8 cellular contexts compared by ENCODE assay signal in genomic region chr19:13118424-13119193, GRCh38. TPM values are rescaled to one million over a fixed set of nuclear protein-coding genes. Genes with fewer than 3 reads are reported as not detected.
A peak's percentile ranks its signal among the peaks of the same experiment; 100 is the strongest.
DNase-seq lines count a peak whose midpoint lies in the region; ATAC-seq and TF ChIP-seq lines count a peak whose summit lies in the region.

No MANE protein-coding gene starts in this region.

- in situ Hi-C loops in Panc1 (cut with HindIII; ENCODE audit: low pct_unique_long_range_greater_than_20kb, low sequenced_read_pairs), result no loop called here

- CTCF ChIA-PET in Panc1 (lab: Charles Lee), result no interaction called here

- peak overlapping the region; percentile 79 for H3K27ac ChIP-seq in Panc1 (ENCODE audit: low read length)
- peak overlapping the region in 1 of 2 donors; percentile 51 for H3K27ac ChIP-seq in liver (ENCODE audit: low read depth in 1 of 2, low read length in 2 of 2)
- peak overlapping the region; percentile 51 for H3K27ac ChIP-seq in substantia nigra (ENCODE audit: low read depth, low read length, poor library complexity, severe bottlenecking)

- TF ChIP-seq RAD21 in liver (IDR thresholded peaks at IDR 0.05), result no peak

- H3K36me3 ChIP-seq in Panc1 (ENCODE audit: control insufficient read depth, insufficient read depth, low read length) (peaks cover 5% of the 10 kb centered on the region), liver (ENCODE audit: control insufficient read depth in 4 of 4, insufficient read depth in 3 of 4, low read depth in 1 of 4, low read length in 3 of 4) (peaks cover 0 to 2% (median 0%) of the 10 kb centered on the region in 4 donors)

- ATAC-seq in HG02642 (IDR thresholded peaks at IDR 0.05; ENCODE audit: poor library complexity, unreplicated experiment), result peak; percentile 22
- peak; percentile 22; the same call in 1 of the 2 replicates for ATAC-seq in Panc1
- ATAC-seq in GM21825 (IDR thresholded peaks at IDR 0.05; ENCODE audit: unreplicated experiment), result no peak

- under 1% methylated on average over 57 of the region's 57 CpGs for WGBS in liver

- H3K9ac ChIP-seq in liver (ENCODE audit: low read depth in 1 of 2, low read length in 2 of 2), result peak overlapping the region in 1 of 2 donors; percentile 1

- H3K4me3 ChIP-seq in Panc1 (ENCODE audit: low read depth in 2 of 2, low read length in 2 of 2) (peak overlapping the region; percentile 63 to 76), cardiac fibroblast (replicated peaks in 1 of 2; ENCODE audit: low read depth in 2 of 2, low read length in 2 of 2) (peak overlapping the region; percentile 92 to 97), liver (ENCODE audit: low read depth in 1 of 3, low read length in 3 of 3) (peak overlapping the region; percentile 76 to 93 (median 87))

- H3K27me3 ChIP-seq in Panc1 (ENCODE audit: control insufficient read depth, insufficient read depth, low read length) (no peaks in the 10 kb centered on the region), liver (ENCODE audit: control insufficient read depth in 4 of 4, insufficient read depth in 4 of 4, low read length in 3 of 4) (no peaks in the 10 kb centered on the region)

- H3K4me1 ChIP-seq in Panc1 (ENCODE audit: control insufficient read depth, insufficient read depth, low read length) (peaks cover 26% of the 10 kb centered on the region), liver (ENCODE audit: control insufficient read depth in 4 of 4, insufficient read depth in 4 of 4, low read length in 3 of 4) (peaks cover 12 to 42% (median 31%) of the 10 kb centered on the region in 4 donors)

- H3K9me3 ChIP-seq in Panc1 (ENCODE audit: control insufficient read depth, insufficient read depth, low read depth, low read length) (no peaks in the 10 kb centered on the region), liver (ENCODE audit: control insufficient read depth in 4 of 4, low read length in 3 of 4) (no peaks in the 10 kb centered on the region)

- POLR2A ChIA-PET in Panc1 (lab: Charles Lee), result interaction anchor here (0.5 to 1.2 kb wide), 3 partner anchors 15 to 34 kb away, joined by 3 to 8 read pairs (median 4); no protein-coding TSS in a partner anchor

- no TSS peak for BruUV-seq in Panc1 (replicated peaks; lab: Mats Ljungman, UMichigan)

- intact Hi-C loops in Panc1 (cut with micrococcal nuclease; ENCODE audit: unreplicated experiment), result no loop called here

- TF ChIP-seq CTCF in Panc1 (IDR thresholded peaks at IDR 0.05) (no peak), cardiac fibroblast (IDR thresholded peaks at IDR 0.05; ENCODE audit: low read depth, low read length) (no peak), liver (IDR thresholded peaks at IDR 0.05; ENCODE audit: low read depth, low read length, missing input control) (no peak)

- DNase-seq in NCI-H1092 treated with DMSO at 0.1 percent for 48 hours (lab: John Stamatoyannopoulos, UW), result peak; percentile 10
- no peak for DNase-seq in NCI-H1092 (lab: John Stamatoyannopoulos, UW)
- DNase-seq in Panc1 (ENCODE audit: low read depth, low spot score), result no peak
- DNase-seq in cardiac fibroblast (ENCODE audit: low read depth in 2 of 2), result peak in 1 of 2 donors; percentile 52
- DNase-seq in substantia nigra (lab: John Stamatoyannopoulos, UW), result peak in 9 of 49 donors; percentile 11 to 69 (median 31)

TF ChIP-seq in liver, 16 proteins besides CTCF, POLR2A, EP300 and RAD21:
- TF ChIP-seq YY1 (IDR thresholded peaks at IDR 0.05), result no peak
- no peak for TF ChIP-seq REST (IDR thresholded peaks at IDR 0.05)
- TF ChIP-seq JUND (IDR thresholded peaks at IDR 0.05), result no peak
- no peak for TF ChIP-seq TAF1 (conservative IDR thresholded peaks at IDR 0.05)
- TF ChIP-seq GABPA (IDR thresholded peaks at IDR 0.05 in 1 of 2, conservative IDR thresholded peaks at IDR 0.05 in 1 of 2), result no peak
- TF ChIP-seq NR2F2 (IDR thresholded peaks at IDR 0.05), result no peak
- no peak for TF ChIP-seq SP1 (IDR thresholded peaks at IDR 0.05)
- TF ChIP-seq, protein P1, sequence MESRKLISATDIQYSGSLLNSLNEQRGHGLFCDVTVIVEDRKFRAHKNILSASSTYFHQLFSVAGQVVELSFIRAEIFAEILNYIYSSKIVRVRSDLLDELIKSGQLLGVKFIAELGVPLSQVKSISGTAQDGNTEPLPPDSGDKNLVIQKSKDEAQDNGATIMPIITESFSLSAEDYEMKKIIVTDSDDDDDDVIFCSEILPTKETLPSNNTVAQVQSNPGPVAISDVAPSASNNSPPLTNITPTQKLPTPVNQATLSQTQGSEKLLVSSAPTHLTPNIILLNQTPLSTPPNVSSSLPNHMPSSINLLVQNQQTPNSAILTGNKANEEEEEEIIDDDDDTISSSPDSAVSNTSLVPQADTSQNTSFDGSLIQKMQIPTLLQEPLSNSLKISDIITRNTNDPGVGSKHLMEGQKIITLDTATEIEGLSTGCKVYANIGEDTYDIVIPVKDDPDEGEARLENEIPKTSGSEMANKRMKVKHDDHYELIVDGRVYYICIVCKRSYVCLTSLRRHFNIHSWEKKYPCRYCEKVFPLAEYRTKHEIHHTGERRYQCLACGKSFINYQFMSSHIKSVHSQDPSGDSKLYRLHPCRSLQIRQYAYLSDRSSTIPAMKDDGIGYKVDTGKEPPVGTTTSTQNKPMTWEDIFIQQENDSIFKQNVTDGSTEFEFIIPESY (IDR thresholded peaks at IDR 0.05), result no peak
- no peak for TF ChIP-seq HNF4G (IDR thresholded peaks at IDR 0.05)
- TF ChIP-seq, protein P2, sequence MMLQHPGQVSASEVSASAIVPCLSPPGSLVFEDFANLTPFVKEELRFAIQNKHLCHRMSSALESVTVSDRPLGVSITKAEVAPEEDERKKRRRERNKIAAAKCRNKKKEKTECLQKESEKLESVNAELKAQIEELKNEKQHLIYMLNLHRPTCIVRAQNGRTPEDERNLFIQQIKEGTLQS (IDR thresholded peaks at IDR 0.05), result no peak
- no peak for TF ChIP-seq FOXA2 (IDR thresholded peaks at IDR 0.05)
- TF ChIP-seq MAX (IDR thresholded peaks at IDR 0.05), result no peak
- TF ChIP-seq FOXA1 (IDR thresholded peaks at IDR 0.05), result no peak
- no peak for TF ChIP-seq HNF4A (conservative IDR thresholded peaks at IDR 0.05)
- no peak for TF ChIP-seq EGR1 (IDR thresholded peaks at IDR 0.05; ENCODE audit: low read depth in 2 of 2)
- no peak for TF ChIP-seq RXRA (IDR thresholded peaks at IDR 0.05)

RNA-seq across cellular contexts. Expression of gene NACC1, which starts 0.5 kb away (rescaled TPM):
- 129 TPM for total RNA-seq in Panc1 (2021; ENCODE audit: unreplicated experiment)
- polyA plus RNA-seq in Panc1 (2012; ENCODE audit: insufficient read length), result 97.8 TPM
- 10 to 100 TPM; 16.7 to 18.7 TPM for total RNA-seq in liver
- 10 to 100 TPM in 1 of 2 donors, under 1 TPM in 1; 0.86 to 24.7 TPM for polyA plus RNA-seq in liver

RNA-seq across cellular contexts. Expression of gene TRMT1, which starts 2.1 kb away (rescaled TPM):
- 52.0 TPM for total RNA-seq in Panc1 (2021; ENCODE audit: unreplicated experiment)
- polyA plus RNA-seq in Panc1 (2012; ENCODE audit: insufficient read length), result 41.4 TPM
- 10 to 100 TPM in 1 of 2 donors, 1 to 10 TPM in 1; 8.3 to 15.6 TPM for total RNA-seq in liver
- polyA plus RNA-seq in liver, result 10 to 100 TPM in 1 of 2 donors, 1 to 10 TPM in 1; 9.8 to 13.7 TPM

RNA-seq across cellular contexts. Expression of gene LYL1, which starts 16.0 kb away (rescaled TPM):
- total RNA-seq in Panc1 (2021; ENCODE audit: unreplicated experiment) (0.23 TPM), liver (10 to 100 TPM in 1 of 2 donors, 1 to 10 TPM in 1; 2.0 to 69.7 TPM)
- 0.48 TPM for polyA plus RNA-seq in Panc1 (2012; ENCODE audit: insufficient read length)
- polyA plus RNA-seq in liver, result 1 to 10 TPM in 1 of 2 donors, under 1 TPM in 1; 0.35 to 2.6 TPM

RNA-seq across cellular contexts. Expression of gene STX10, which starts 31.6 kb away (rescaled TPM):
- 43.6 TPM for total RNA-seq in Panc1 (2021; ENCODE audit: unreplicated experiment)
- 108 TPM for polyA plus RNA-seq in Panc1 (2012; ENCODE audit: insufficient read length)
- total RNA-seq in liver, result 10 to 100 TPM; 15.7 to 23.3 TPM
- polyA plus RNA-seq in liver, result 10 to 100 TPM; 19.2 to 32.7 TPM

RNA-seq across cellular contexts. Expression of gene IER2, which starts 31.6 kb away (rescaled TPM):
- total RNA-seq in Panc1 (2021; ENCODE audit: unreplicated experiment), result 80.4 TPM
- polyA plus RNA-seq in Panc1 (2012; ENCODE audit: insufficient read length), result 81.1 TPM
- total RNA-seq in liver, result 10 to 100 TPM; 11.4 to 20.3 TPM
- 10 to 100 TPM; 23.6 to 38.9 TPM for polyA plus RNA-seq in liver
